Comparison of ENCODE assay signal across 5 cellular contexts in the genomic region with DNA sequence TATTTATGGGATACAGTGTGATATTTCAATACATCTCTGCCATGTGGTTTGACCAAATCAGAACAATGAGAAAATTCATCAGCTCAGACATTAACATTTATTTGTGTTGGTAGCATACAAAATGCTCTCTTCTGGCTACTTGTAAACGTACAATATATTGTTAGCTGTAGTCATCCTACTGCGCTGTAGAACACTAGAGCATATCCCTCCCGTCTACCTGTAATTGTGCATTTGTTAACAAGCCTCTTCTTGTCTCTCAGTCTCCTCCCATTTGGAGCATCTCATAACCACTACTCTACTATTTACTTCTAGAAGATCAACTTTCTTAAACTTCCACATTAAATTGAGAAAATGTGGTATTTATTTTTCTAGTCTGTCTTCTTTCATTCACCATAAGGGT.
DNase-seq lines count a peak whose midpoint lies in the region; ATAC-seq and TF ChIP-seq lines count a peak whose summit lies in the region.
"Not testable (repeated sequence)": the region's sequence is repeated elsewhere in the genome, so short reads cannot be mapped to it uniquely, and the experiment has no call there.

No MANE protein-coding gene starts in this region.

- H3K4me3 ChIP-seq in mesendoderm (ENCODE audit: low read length) = peak overlapping the region; percentile 34
- H3K4me3 ChIP-seq in osteoblast (ENCODE audit: insufficient read depth, low read length); upper lobe of left lung; aorta (ENCODE audit: low read length in 2 of 2): not testable (repeated sequence)

- not testable (repeated sequence) for TF ChIP-seq EP300 in upper lobe of left lung (IDR thresholded peaks at IDR 0.05)

- WGBS in mesendoderm (ENCODE audit: extremely low coverage, insufficient coverage, low lambda C conversion rate) = no CpG with 5 or more reads among the region's 3 CpGs
- WGBS in upper lobe of left lung, 2 donors = 75 to 79% methylated on average over 3 of the region's 3 CpGs
- 68 to 70% methylated on average over 3 of the region's 3 CpGs for WGBS in aorta, 2 donors

- not testable (repeated sequence) for H4K8ac ChIP-seq in mesendoderm (ENCODE audit: low read depth, low read length)

- H2AK5ac ChIP-seq in mesendoderm (ENCODE audit: low read length) = not testable (repeated sequence)

- not testable (repeated sequence) for H3K79me1 ChIP-seq in mesendoderm (ENCODE audit: low read length)

- H2BK120ac ChIP-seq in mesendoderm (ENCODE audit: low read depth, low read length) = not testable (repeated sequence)

- ATAC-seq in omental fat pad (ENCODE audit: low FRiP score) (peak; percentile 28), upper lobe of left lung (ENCODE audit: low FRiP score in 2 of 2) (peak; percentile 53 to 74), aorta (ENCODE audit: low FRiP score) (peak; percentile 60)

- not testable (repeated sequence) for H2BK5ac ChIP-seq in mesendoderm (ENCODE audit: low read length)

- H3K79me2 ChIP-seq in mesendoderm (ENCODE audit: control insufficient read depth, insufficient read depth, low read length); osteoblast (ENCODE audit: insufficient read depth, low read length): not testable (repeated sequence)

- not testable (repeated sequence) for H3K36me3 ChIP-seq in mesendoderm (ENCODE audit: control insufficient read depth, insufficient read depth, low read length); osteoblast (ENCODE audit: insufficient read depth, low read length); upper lobe of left lung; aorta (ENCODE audit: control insufficient read depth in 1 of 2, insufficient read depth in 2 of 2, low read length in 1 of 2)

- intact Hi-C loops in aorta (cut with DNase I) = not testable (repeated sequence)

- not testable (repeated sequence) for H3K27me3 ChIP-seq in mesendoderm (ENCODE audit: insufficient read depth, low read length, poor library complexity); osteoblast (ENCODE audit: insufficient read depth, low read length); upper lobe of left lung; aorta (ENCODE audit: control insufficient read depth in 1 of 2, insufficient read depth in 2 of 2, low read length in 1 of 2)

- not testable (repeated sequence) for H3K9ac ChIP-seq in mesendoderm (ENCODE audit: low read length)

- not testable (repeated sequence) for H3K56ac ChIP-seq in mesendoderm (ENCODE audit: low read length)

- not testable (repeated sequence) for H2BK15ac ChIP-seq in mesendoderm (replicated peaks; ENCODE audit: low read depth)

- not testable (repeated sequence) for H3K9me3 ChIP-seq in osteoblast (ENCODE audit: low read depth, low read length); aorta (ENCODE audit: control insufficient read depth, low read length)
- peaks cover 0 to 27% (median 13%) of the 10 kb centered on the region in 4 donors for H3K9me3 ChIP-seq in upper lobe of left lung

- not testable (repeated sequence) for TF ChIP-seq CTCF in omental fat pad (IDR thresholded peaks at IDR 0.05); osteoblast (IDR thresholded peaks at IDR 0.05; ENCODE audit: extremely low read depth, low read depth, low read length); upper lobe of left lung (IDR thresholded peaks at IDR 0.05)

- not testable (repeated sequence) for H4K5ac ChIP-seq in mesendoderm (ENCODE audit: low read length)

- H2AFZ ChIP-seq in osteoblast (ENCODE audit: low read length) = not testable (repeated sequence)

- not testable (repeated sequence) for TF ChIP-seq POLR2A in upper lobe of left lung (IDR thresholded peaks at IDR 0.05)

- DNase-seq in mesendoderm; omental fat pad (ENCODE audit: low spot score); upper lobe of left lung; aorta: not testable (repeated sequence)
- DNase-seq in osteoblast (ENCODE audit: insufficient read length, low spot score, missing footprints) = peak; percentile 13

- not testable (repeated sequence) for H3K4ac ChIP-seq in mesendoderm (ENCODE audit: low read depth, low read length)

- not testable (repeated sequence) for H3K18ac ChIP-seq in mesendoderm (ENCODE audit: low read length)

- H4K20me1 ChIP-seq in osteoblast (ENCODE audit: insufficient read depth, low read length) = not testable (repeated sequence)

- H3K4me1 ChIP-seq in mesendoderm (ENCODE audit: control insufficient read depth, low read depth, low read length); osteoblast (ENCODE audit: insufficient read depth, low read length); upper lobe of left lung; aorta (ENCODE audit: control insufficient read depth in 1 of 2, insufficient read depth in 2 of 2, low read length in 2 of 2): not testable (repeated sequence)

- not testable (repeated sequence) for H3K4me2 ChIP-seq in mesendoderm (ENCODE audit: low read length); osteoblast (ENCODE audit: insufficient read depth, low read length)

- H3K23ac ChIP-seq in mesendoderm (ENCODE audit: low read length) = not testable (repeated sequence)

- not testable (repeated sequence) for H3K27ac ChIP-seq in mesendoderm (ENCODE audit: low read depth, low read length); osteoblast (ENCODE audit: low read depth, low read length); upper lobe of left lung; aorta (ENCODE audit: low read depth in 1 of 2, low read length in 2 of 2)
